Comparison of ENCODE assay signal across 8 cellular contexts in the genomic region with DNA sequence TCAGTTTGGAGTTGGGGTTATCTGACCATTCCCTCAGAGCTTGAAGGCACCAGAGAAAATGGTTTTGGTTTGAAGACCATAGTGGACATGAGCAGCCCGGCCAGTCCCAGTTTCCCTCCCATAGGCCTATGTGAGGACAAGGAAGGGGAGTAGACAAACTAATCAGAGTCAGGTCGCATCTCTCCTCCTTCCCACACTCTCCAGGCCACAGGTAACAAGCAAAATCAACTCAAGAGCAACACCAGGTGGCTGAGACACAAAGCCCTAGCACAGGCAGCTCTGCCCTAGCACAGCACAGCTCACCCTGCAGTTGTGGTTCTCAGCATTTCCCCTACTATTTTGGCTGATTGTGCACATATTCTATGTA. TPM values are rescaled to one million over a fixed set of nuclear protein-coding genes. Genes with fewer than 3 reads are reported as not detected.
A peak's percentile ranks its signal among the peaks of the same experiment; 100 is the strongest.
DNase-seq lines count a peak whose midpoint lies in the region; ATAC-seq and TF ChIP-seq lines count a peak whose summit lies in the region.

No MANE protein-coding gene starts in this region.

- peak overlapping the region; percentile 69 for H3K4me3 Mint-ChIP-seq in central memory CD8-positive, alpha-beta T cell

- peak overlapping the region; percentile 78 for H3K27ac ChIP-seq in thymus (ENCODE audit: low read depth)

- H3K27ac Mint-ChIP-seq in central memory CD8-positive, alpha-beta T cell (ENCODE audit: low read depth), result peak overlapping the region; percentile 91

- peaks cover 42% of the 10 kb centered on the region for H3K36me3 ChIP-seq in thymus (ENCODE audit: control insufficient read depth, insufficient read depth)

- TF ChIP-seq CTCF in GM12865 (IDR thresholded peaks at IDR 0.05; ENCODE audit: insufficient read depth, low read depth, low read length, missing control alignments), result peak; percentile 51

- H3K4me1 ChIP-seq in thymus (ENCODE audit: control insufficient read depth, insufficient read depth, low read length), result peaks cover 38% of the 10 kb centered on the region

- DNase-seq in GM12865 (ENCODE audit: low read depth) (peak; percentile 87), NAMALWA (ENCODE audit: low spot score) (peak; percentile 76), foreskin melanocyte (no peak), amniotic stem cell (lab: John Stamatoyannopoulos, UW) (no peak), COR-L47 (lab: John Stamatoyannopoulos, UW) (no peak)
- peak; percentile 35 to 74 for DNase-seq in central memory CD8-positive, alpha-beta T cell (ENCODE audit: low spot score in 2 of 2)

- H3K9me3 ChIP-seq in thymus (ENCODE audit: control insufficient read depth), result no peaks in the 10 kb centered on the region

- H3K36me3 Mint-ChIP-seq in central memory CD8-positive, alpha-beta T cell (ENCODE audit: insufficient read depth), result peaks cover 65% of the 10 kb centered on the region

- peaks cover 83% of the 10 kb centered on the region for H3K4me1 Mint-ChIP-seq in central memory CD8-positive, alpha-beta T cell

- H3K27me3 Mint-ChIP-seq in central memory CD8-positive, alpha-beta T cell, result no peaks in the 10 kb centered on the region

- H3K27me3 ChIP-seq in thymus (ENCODE audit: control insufficient read depth, insufficient read depth), result no peaks in the 10 kb centered on the region

- peak; percentile 55 for ATAC-seq in GM21723 (IDR thresholded peaks at IDR 0.05; ENCODE audit: unreplicated experiment)
- ATAC-seq in central memory CD8-positive, alpha-beta T cell (replicated peaks; ENCODE audit: extremely low read depth, poor library complexity, severe bottlenecking), result peak; percentile 81

- 14% methylated on average over 2 of the region's 2 CpGs for WGBS in thymus

- H3K4me3 ChIP-seq in GM12865 (ENCODE audit: low read depth, low read length) (peak overlapping the region; percentile 62), thymus (ENCODE audit: low read length) (peak overlapping the region; percentile 52)

- H3K9me3 Mint-ChIP-seq in central memory CD8-positive, alpha-beta T cell, result no peaks in the 10 kb centered on the region

RNA-seq across cellular contexts. Expression of gene SUPT4H1, which starts 7.2 kb away (rescaled TPM):
- polyA plus RNA-seq in thymus, result 103 TPM

RNA-seq across cellular contexts. Expression of gene TSPOAP1, which starts 16.2 kb away (rescaled TPM):
- polyA plus RNA-seq in thymus, result 45.2 TPM

Comparison
In these comparisons a context has a peak if more than half of its experiments do, and no peak if none do; other contexts are left out.
1. DNase-seq: peak in GM12865 (single experiment), NAMALWA (single experiment) and central memory CD8-positive, alpha-beta T cell (2 of 2); none in foreskin melanocyte (single experiment), amniotic stem cell (single experiment) and COR-L47 (single experiment).